In genomic region chrX:49167740-49168108, GRCh38 we compare ENCODE assay signal across 7 cellular contexts. TPM values are rescaled to one million over a fixed set of nuclear protein-coding genes. Genes with fewer than 3 reads are reported as not detected.
DNase-seq lines count a peak whose midpoint lies in the region; ATAC-seq lines count a peak whose summit lies in the region.

No MANE protein-coding gene starts in this region.

- no peak for ATAC-seq in stimulated activated naive CD8-positive, alpha-beta T cell treated with anti-CD3 and anti-CD28 coated beads, Interleukin-15, amount 100 ng/mL, for 72 hours

- H3K36me3 ChIP-seq in HUES48 (ENCODE audit: control insufficient read depth, insufficient read depth, low read length) = no peaks in the 10 kb centered on the region
- H3K36me3 ChIP-seq in iPS-20b (ENCODE audit: insufficient read depth, low read depth, low read length) = no peaks in the 10 kb centered on the region

- H3K36me3 Mint-ChIP-seq in activated naive CD8-positive, alpha-beta T cell = no peaks in the 10 kb centered on the region

- H3K4me1 Mint-ChIP-seq in activated naive CD8-positive, alpha-beta T cell (ENCODE audit: low read depth) = peaks cover 32% of the 10 kb centered on the region
- peaks cover 49% of the 10 kb centered on the region for H3K4me1 Mint-ChIP-seq in stimulated activated naive CD8-positive, alpha-beta T cell treated with anti-CD3 and anti-CD28 coated beads, Interleukin-15, amount 100 ng/mL, for 72 hours

- H3K27ac Mint-ChIP-seq in activated naive CD8-positive, alpha-beta T cell = peak overlapping the region; percentile 95
- H3K27ac Mint-ChIP-seq in stimulated activated naive CD8-positive, alpha-beta T cell treated with anti-CD3 and anti-CD28 coated beads, Interleukin-15, amount 100 ng/mL, for 72 hours = peak overlapping the region in 1 of 2 donors; percentile 52

- H3K4me3 ChIP-seq in HUES48 (ENCODE audit: low read depth, low read length) = peak overlapping the region; percentile 55
- H3K4me3 ChIP-seq in iPS-20b (ENCODE audit: low read length) = peak overlapping the region; percentile 69; the same call in 1 of the 2 replicates

- DNase-seq in stimulated activated naive CD8-positive, alpha-beta T cell treated with anti-CD3 and anti-CD28 coated beads, Interleukin-15, amount 100 ng/mL, for 72 hours = no peak
- no peak for DNase-seq in NCI-H1092 (lab: John Stamatoyannopoulos, UW)
- no peak for DNase-seq in NOMO-1 treated with dmso at 0.1 percent for 144 hours (lab: John Stamatoyannopoulos, UW; ENCODE audit: unreplicated experiment)
- no peak for DNase-seq in cerebellum (ENCODE audit: low spot score)

- peaks cover 13% of the 10 kb centered on the region for H3K4me1 ChIP-seq in HUES48 (ENCODE audit: control insufficient read depth, insufficient read depth, low read length)
- H3K4me1 ChIP-seq in iPS-20b (ENCODE audit: insufficient read depth, low read length) = no peaks in the 10 kb centered on the region; the same call in 1 of the 2 replicates

- H3K27me3 ChIP-seq in HUES48 (ENCODE audit: control insufficient read depth, insufficient read depth, low read length) (peaks cover 22% of the 10 kb centered on the region), iPS-20b (ENCODE audit: insufficient read depth, low read length) (peaks cover 59% of the 10 kb centered on the region)

- no peaks in the 10 kb centered on the region for H3K9me3 Mint-ChIP-seq in activated naive CD8-positive, alpha-beta T cell (ENCODE audit: low read depth)
- H3K9me3 Mint-ChIP-seq in stimulated activated naive CD8-positive, alpha-beta T cell treated with anti-CD3 and anti-CD28 coated beads, Interleukin-15, amount 100 ng/mL, for 72 hours = no peaks in the 10 kb centered on the region

- H3K9ac ChIP-seq in HUES48 (ENCODE audit: low read depth, low read length) (no peak overlapping the region), iPS-20b (ENCODE audit: low read depth, low read length) (no peak overlapping the region)

- peak overlapping the region; percentile 90 for H3K4me3 Mint-ChIP-seq in activated naive CD8-positive, alpha-beta T cell
- H3K4me3 Mint-ChIP-seq in stimulated activated naive CD8-positive, alpha-beta T cell treated with anti-CD3 and anti-CD28 coated beads, Interleukin-15, amount 100 ng/mL, for 72 hours = peak overlapping the region; percentile 85 to 96

- H3K27ac ChIP-seq in HUES48 (ENCODE audit: low read depth, low read length) (no peak overlapping the region), iPS-20b (ENCODE audit: low read length) (no peak overlapping the region)

- H3K27me3 Mint-ChIP-seq in activated naive CD8-positive, alpha-beta T cell = no peaks in the 10 kb centered on the region
- H3K27me3 Mint-ChIP-seq in stimulated activated naive CD8-positive, alpha-beta T cell treated with anti-CD3 and anti-CD28 coated beads, Interleukin-15, amount 100 ng/mL, for 72 hours = no peaks in the 10 kb centered on the region

- H3K9me3 ChIP-seq in HUES48 (ENCODE audit: control insufficient read depth, insufficient read depth, low read length) (peaks cover 8% of the 10 kb centered on the region; the same call in 1 of the 2 replicates), iPS-20b (ENCODE audit: insufficient read depth, low read depth, low read length) (no peaks in the 10 kb centered on the region)

RNA-seq across cellular contexts. Expression of gene PLP2, which starts 4.0 kb away (rescaled TPM):
- total RNA-seq in cerebellum = 2.0 TPM

RNA-seq across cellular contexts. Expression of gene MAGIX, which starts 5.2 kb away (rescaled TPM):
- total RNA-seq in cerebellum = 1.4 TPM

RNA-seq across cellular contexts. Expression of gene PRICKLE3, which starts 18.4 kb away (rescaled TPM):
- total RNA-seq in cerebellum = 1.2 TPM

RNA-seq across cellular contexts. Expression of gene SYP, which starts 32.3 kb away (rescaled TPM):
- total RNA-seq in cerebellum = 85.9 TPM

RNA-seq across cellular contexts. Expression of gene GPKOW, which starts 44.2 kb away (rescaled TPM):
- 13.2 TPM for total RNA-seq in cerebellum
